ENCODE assay signal across 23 cellular contexts in genomic region chr10:126373982-126374381, GRCh38. TPM values are rescaled to one million over a fixed set of nuclear protein-coding genes. Genes with fewer than 3 reads are reported as not detected.
A peak's percentile ranks its signal among the peaks of the same experiment; 100 is the strongest.
DNase-seq lines count a peak whose midpoint lies in the region; ATAC-seq and TF ChIP-seq lines count a peak whose summit lies in the region.
"Had no signal": no experiment of that assay in that cellular context is flagged by ENCODE, and none has a peak within 500 bp of the region (broad histone marks: within the 10 kb centered on the region; RNA-seq: fewer than 3 reads in every experiment).

No MANE protein-coding gene starts in this region.

- WGBS in trophoblast cell (ENCODE audit: extremely low coverage, insufficient coverage, insufficient read length) = no CpG with 5 or more reads among the region's 1 CpG

- no peak overlapping the region for H3K23ac ChIP-seq in trophoblast cell (ENCODE audit: low read length)

- POLR2A ChIA-PET in activated CD8-positive, alpha-beta T cell treated with anti-CD3 and anti-CD28 coated beads for 36 hours (lab: Charles Lee) = no interaction called here

- no peaks in the 10 kb centered on the region for H3K36me3 Mint-ChIP-seq in activated CD8-positive, alpha-beta T cell treated with anti-CD3 and anti-CD28 coated beads for 36 hours (ENCODE audit: low read depth)
- H3K36me3 Mint-ChIP-seq: stimulated activated memory B cell treated with anti-CD40 and anti-IgM and Interleukin-4, amounts not matched to agents 10 μg/mL and 1 μg/mL and 100 μg/mL, for 72 hours had no signal

- no peaks in the 10 kb centered on the region for H3K27me3 Mint-ChIP-seq in activated CD8-positive, alpha-beta T cell treated with anti-CD3 and anti-CD28 coated beads for 36 hours
- H3K27me3 Mint-ChIP-seq: stimulated activated memory B cell treated with anti-CD40 and anti-IgM and Interleukin-4, amounts not matched to agents 10 μg/mL and 1 μg/mL and 100 μg/mL, for 72 hours had no signal

- no peak overlapping the region for H3K4ac ChIP-seq in trophoblast cell (ENCODE audit: low read depth, low read length)

- H4K91ac ChIP-seq in trophoblast cell (ENCODE audit: low read depth, low read length) = no peak overlapping the region

- H2AK5ac ChIP-seq in trophoblast cell (ENCODE audit: low read length) = no peak overlapping the region

- no peak overlapping the region for H2BK120ac ChIP-seq in trophoblast cell (ENCODE audit: insufficient read depth, low read length, poor library complexity)

- H3K36me3 ChIP-seq in trophoblast cell (ENCODE audit: control insufficient read depth in 1 of 2, insufficient read depth in 2 of 2, low read length in 2 of 2) = no peaks in the 10 kb centered on the region
- H3K36me3 ChIP-seq: BE2C, esophagus muscularis mucosa, pancreas, Peyer's patch, spleen, thyroid gland had no signal

- H3K9ac ChIP-seq in trophoblast cell (ENCODE audit: low read length) = peak overlapping the region; percentile 45

- no peak for ATAC-seq in activated CD8-positive, alpha-beta T cell treated with anti-CD3 and anti-CD28 coated beads for 36 hours
- no peak for ATAC-seq in GM21786 (IDR thresholded peaks at IDR 0.05; ENCODE audit: unreplicated experiment)
- ATAC-seq: HCT116; pancreas; stimulated activated memory B cell treated with anti-CD40 and anti-IgM and Interleukin-4, amounts not matched to agents 10 μg/mL and 1 μg/mL and 100 μg/mL, for 72 hours had no signal

- no peak overlapping the region for H3K27ac Mint-ChIP-seq in activated CD8-positive, alpha-beta T cell treated with anti-CD3 and anti-CD28 coated beads for 36 hours
- H3K27ac Mint-ChIP-seq: activated T-helper 2 cell treated with anti-CD3 and anti-CD28 coated beads, Interferon-gamma antibody, Interleukin-2, Interleukin-4, amounts not matched to agents 10 μg/mL and 5 μg/mL and 100 μg/mL, durations not matched to agents 14 hours and 24 hours and 36 hours; stimulated activated memory B cell treated with anti-CD40 and anti-IgM and Interleukin-4, amounts not matched to agents 10 μg/mL and 1 μg/mL and 100 μg/mL, for 72 hours had no signal

- CTCF ChIA-PET in activated CD8-positive, alpha-beta T cell treated with anti-CD3 and anti-CD28 coated beads for 36 hours (lab: Charles Lee) = no interaction called here

- intact Hi-C loops in activated CD8-positive, alpha-beta T cell treated with anti-CD3 and anti-CD28 coated beads for 36 hours (cut with micrococcal nuclease) = no loop called here
- intact Hi-C loops in cardiac septum (cut with DNase I) = no loop called here

- no peak overlapping the region for H2BK12ac ChIP-seq in trophoblast cell (ENCODE audit: low read length)

- H3K9me3 Mint-ChIP-seq in activated CD8-positive, alpha-beta T cell treated with anti-CD3 and anti-CD28 coated beads for 36 hours = no peaks in the 10 kb centered on the region

- H3K27ac ChIP-seq in trophoblast cell (ENCODE audit: low read depth, low read length) = no peak overlapping the region
- H3K27ac ChIP-seq: esophagus muscularis mucosa, pancreas, Peyer's patch, spleen, thyroid gland had no signal

- H3K27me3 ChIP-seq in trophoblast cell (ENCODE audit: insufficient read depth, low read length) = no peaks in the 10 kb centered on the region
- H3K27me3 ChIP-seq: BE2C, dorsolateral prefrontal cortex, esophagus muscularis mucosa, MG63, pancreas, Peyer's patch, spleen, thyroid gland had no signal

- no peak overlapping the region for H4K12ac ChIP-seq in trophoblast cell (ENCODE audit: low read depth, low read length)

- no peak for TF ChIP-seq CTCF in epithelial cell of esophagus (IDR thresholded peaks at IDR 0.05; ENCODE audit: insufficient read depth, low read depth, low read length, missing control alignments)
- TF ChIP-seq CTCF in activated CD8-positive, alpha-beta T cell treated with anti-CD3 and anti-CD28 coated beads for 36 hours (IDR thresholded peaks at IDR 0.05) = no peak

- no peaks in the 10 kb centered on the region for H3K79me1 ChIP-seq in trophoblast cell (ENCODE audit: low read length)

- H3K18ac ChIP-seq in trophoblast cell (ENCODE audit: low read length) = no peak overlapping the region

- H3K4me2 ChIP-seq in trophoblast cell (ENCODE audit: low read length) = no peak overlapping the region

- H3K4me3 ChIP-seq in epithelial cell of esophagus (ENCODE audit: low read length) = no peak overlapping the region
- H3K4me3 ChIP-seq in trophoblast cell (ENCODE audit: low read depth, low read length) = no peak overlapping the region
- H3K4me3 ChIP-seq: dorsolateral prefrontal cortex, esophagus muscularis mucosa, MG63, pancreas, Peyer's patch, spleen, thyroid gland had no signal

- no peak overlapping the region for H3K14ac ChIP-seq in trophoblast cell (ENCODE audit: low read length)

- no peak overlapping the region for H4K8ac ChIP-seq in trophoblast cell (ENCODE audit: low read depth, low read length)

- H3K79me2 ChIP-seq in trophoblast cell (ENCODE audit: control insufficient read depth, insufficient read depth, low read length, poor library complexity) = no peaks in the 10 kb centered on the region

- H3K9me3 ChIP-seq in trophoblast cell (ENCODE audit: insufficient read depth, low read depth, low read length) = no peaks in the 10 kb centered on the region
- H3K9me3 ChIP-seq: BE2C, pancreas, Peyer's patch, thyroid gland had no signal

- H2AFZ ChIP-seq in trophoblast cell (ENCODE audit: insufficient read depth, low read length, poor library complexity) = no peak overlapping the region

- H3K4me3 Mint-ChIP-seq in activated CD8-positive, alpha-beta T cell treated with anti-CD3 and anti-CD28 coated beads for 36 hours = no peak overlapping the region
- H3K4me3 Mint-ChIP-seq: stimulated activated memory B cell treated with anti-CD40 and anti-IgM and Interleukin-4, amounts not matched to agents 10 μg/mL and 1 μg/mL and 100 μg/mL, for 72 hours had no signal

- DNase-seq in ELR (ENCODE audit: low read depth) (peak; percentile 37), NCI-H82 (lab: John Stamatoyannopoulos, UW) (peak; percentile 77), epithelial cell of esophagus (ENCODE audit: low read depth) (peak; percentile 38), trophoblast cell (no peak), cardiac septum (ENCODE audit: low spot score) (no peak)
- DNase-seq in activated CD8-positive, alpha-beta T cell treated with anti-CD3 and anti-CD28 coated beads for 36 hours = no peak
- no peak for DNase-seq in stimulated activated CD4-positive, alpha-beta T cell treated with anti-CD3 and anti-CD28 coated beads, Interleukin-2, amount 100 ng/mL, for 24 hours
- DNase-seq: BE2C, dorsolateral prefrontal cortex, left cardiac atrium, MG63, NCI-H2029, NCI-H748 treated with DMSO at 0.1 percent for 48 hours, pancreas, Peyer's patch, spleen, SW 1271, thyroid gland had no signal

- no peaks in the 10 kb centered on the region for H3K4me1 ChIP-seq in trophoblast cell (ENCODE audit: control insufficient read depth in 1 of 2, insufficient read depth in 2 of 2, low read length in 2 of 2)
- H3K4me1 ChIP-seq: esophagus muscularis mucosa, pancreas, Peyer's patch, spleen, thyroid gland had no signal

- H3K4me1 Mint-ChIP-seq in activated CD8-positive, alpha-beta T cell treated with anti-CD3 and anti-CD28 coated beads for 36 hours (ENCODE audit: low read depth) = no peaks in the 10 kb centered on the region
- H3K4me1 Mint-ChIP-seq: stimulated activated memory B cell treated with anti-CD40 and anti-IgM and Interleukin-4, amounts not matched to agents 10 μg/mL and 1 μg/mL and 100 μg/mL, for 72 hours had no signal

- H2BK5ac ChIP-seq in trophoblast cell (ENCODE audit: low read depth, low read length, poor library complexity) = no peak overlapping the region

RNA-seq across cellular contexts. Expression of gene ADAM12, which starts 14.3 kb away (rescaled TPM):
- 4.1 TPM in 2 replicates for polyA plus RNA-seq in trophoblast cell (2013)
- 1 to 10 TPM; 1.3 TPM for total RNA-seq in activated CD8-positive, alpha-beta T cell treated with anti-CD3 and anti-CD28 coated beads for 36 hours
- total RNA-seq in cardiac septum = 1.3 TPM

Comparison
In these comparisons a context has a peak if more than half of its experiments do, and no peak if none do; other contexts are left out.
1. DNase-seq: peak in ELR (single experiment), NCI-H82 (single experiment) and epithelial cell of esophagus (single experiment); none in trophoblast cell (0 of 2), activated CD8-positive, alpha-beta T cell treated with anti-CD3 and anti-CD28 coated beads for 36 hours (single experiment), stimulated activated CD4-positive, alpha-beta T cell treated with anti-CD3 and anti-CD28 coated beads, Interleukin-2, amount 100 ng/mL, for 24 hours (0 of 2) and cardiac septum (single experiment).